In the genomic region with DNA sequence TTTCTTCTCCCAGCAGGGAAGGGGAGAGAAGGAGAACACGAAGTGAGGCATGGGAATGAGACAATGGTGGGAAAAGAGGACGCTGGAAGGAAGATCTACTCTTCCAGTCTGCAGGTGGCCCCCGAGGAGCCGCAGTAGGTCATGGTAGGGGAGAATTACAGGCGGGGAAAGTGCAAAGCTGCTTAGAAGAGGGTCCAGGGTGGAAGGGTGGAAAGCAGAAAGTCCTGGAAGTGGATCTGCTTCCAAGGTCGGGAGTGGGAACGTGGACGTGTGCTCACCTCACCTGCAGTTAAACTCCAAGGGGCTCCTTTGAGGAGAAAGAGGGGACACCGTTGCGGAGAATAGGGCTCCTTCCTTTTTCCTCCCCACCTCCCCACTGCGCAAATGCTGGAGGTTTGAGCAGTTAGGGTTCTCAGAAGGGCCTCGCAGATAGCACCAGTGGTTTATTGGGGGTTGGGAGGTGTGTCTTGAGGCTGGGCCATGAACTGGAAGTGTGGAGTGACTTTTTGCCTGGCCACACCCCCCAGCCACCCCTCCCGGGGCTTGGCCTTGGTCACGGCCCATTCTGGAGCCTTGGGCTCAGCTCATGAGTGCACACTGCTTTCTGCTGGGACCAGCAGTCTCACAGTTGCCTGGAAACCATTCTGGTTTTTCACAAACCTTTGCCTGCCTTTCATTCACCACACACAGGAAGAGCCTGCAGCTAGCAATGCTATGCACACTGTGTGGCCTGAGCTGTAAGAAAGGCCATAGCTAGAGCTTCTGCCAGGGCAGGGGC, we compare ENCODE assay signal across 8 cellular contexts.
DNase-seq lines count a peak whose midpoint lies in the region; ATAC-seq and TF ChIP-seq lines count a peak whose summit lies in the region.

No MANE protein-coding gene starts in this region.

- H3K4me2 ChIP-seq in neuronal stem cell (ENCODE audit: insufficient read depth, low read length, poor library complexity, severe bottlenecking), result no peak overlapping the region

- peaks cover 0 to 8% (median 0%) of the 10 kb centered on the region in 3 experiments for H3K27me3 ChIP-seq in neuronal stem cell (ENCODE audit: control insufficient read depth in 3 of 3, insufficient read depth in 3 of 3, low read depth in 1 of 3, low read length in 3 of 3)
- no peaks in the 10 kb centered on the region for H3K27me3 ChIP-seq in ovary
- H3K27me3 ChIP-seq in uterus, result no peaks in the 10 kb centered on the region

- H3K18ac ChIP-seq in neuronal stem cell (ENCODE audit: low read length), result peak overlapping the region; percentile 35

- TF ChIP-seq CTCF in ovary (IDR thresholded peaks at IDR 0.05), result no peak
- TF ChIP-seq CTCF in uterus (IDR thresholded peaks at IDR 0.05), result no peak

- H3K36me3 ChIP-seq in neuronal stem cell (replicated peaks in 1 of 2; ENCODE audit: control insufficient read depth in 2 of 2, insufficient read depth in 2 of 2, low read length in 2 of 2), result no peaks in the 10 kb centered on the region
- H3K36me3 ChIP-seq in ovary, result no peaks in the 10 kb centered on the region
- H3K36me3 ChIP-seq in uterus, result no peaks in the 10 kb centered on the region

- no peak overlapping the region for H3K4ac ChIP-seq in neuronal stem cell (ENCODE audit: low read length)

- H3K14ac ChIP-seq in neuronal stem cell (ENCODE audit: low read length), result no peak overlapping the region

- H3K79me1 ChIP-seq in neuronal stem cell (ENCODE audit: low read depth, low read length), result no peaks in the 10 kb centered on the region

- no peak overlapping the region for H3K23ac ChIP-seq in neuronal stem cell (ENCODE audit: low read depth, low read length, poor library complexity)

- no peaks in the 10 kb centered on the region for H3K27me3 Mint-ChIP-seq in activated T-helper 2 cell treated with anti-CD3 and anti-CD28 coated beads, Interferon-gamma antibody, Interleukin-2, Interleukin-4, amounts not matched to agents 10 μg/mL and 5 μg/mL and 100 μg/mL, durations not matched to agents 14 hours and 24 hours and 36 hours (ENCODE audit: low read depth)

- H3K36me3 Mint-ChIP-seq in activated T-helper 2 cell treated with anti-CD3 and anti-CD28 coated beads, Interferon-gamma antibody, Interleukin-2, Interleukin-4, amounts not matched to agents 10 μg/mL and 5 μg/mL and 100 μg/mL, durations not matched to agents 14 hours and 24 hours and 36 hours (ENCODE audit: low read depth), result no peaks in the 10 kb centered on the region

- H3K9ac ChIP-seq in neuronal stem cell (ENCODE audit: low read depth, low read length, poor library complexity), result no peak overlapping the region

- H2BK5ac ChIP-seq in neuronal stem cell (ENCODE audit: low read length), result no peak overlapping the region

- no peak overlapping the region for H2AK5ac ChIP-seq in neuronal stem cell (ENCODE audit: low read depth, low read length)

- peak overlapping the region; percentile 83 for H3K27ac Mint-ChIP-seq in activated T-helper 2 cell treated with anti-CD3 and anti-CD28 coated beads, Interferon-gamma antibody, Interleukin-2, Interleukin-4, amounts not matched to agents 10 μg/mL and 5 μg/mL and 100 μg/mL, durations not matched to agents 14 hours and 24 hours and 36 hours

- no peak overlapping the region for H2BK15ac ChIP-seq in neuronal stem cell (ENCODE audit: low read length)

- H3K4me3 Mint-ChIP-seq in activated T-helper 2 cell treated with anti-CD3 and anti-CD28 coated beads, Interferon-gamma antibody, Interleukin-2, Interleukin-4, amounts not matched to agents 10 μg/mL and 5 μg/mL and 100 μg/mL, durations not matched to agents 14 hours and 24 hours and 36 hours (ENCODE audit: low read depth), result peak overlapping the region; percentile 22

- H3K27ac ChIP-seq in neuronal stem cell (replicated peaks; ENCODE audit: low read length) (peak overlapping the region; percentile 43), ovary (no peak overlapping the region), uterus (no peak overlapping the region)

- TF ChIP-seq POLR2A in ovary (IDR thresholded peaks at IDR 0.05), result no peak
- no peak for TF ChIP-seq POLR2A in uterus (IDR thresholded peaks at IDR 0.05)

- peak overlapping the region; percentile 16 for H2BK12ac ChIP-seq in neuronal stem cell (ENCODE audit: low read length)

- H4K91ac ChIP-seq in neuronal stem cell (ENCODE audit: low read depth, low read length, poor library complexity), result no peak overlapping the region

- no peak overlapping the region for H4K8ac ChIP-seq in neuronal stem cell (ENCODE audit: low read depth, low read length)

- H3K9me3 ChIP-seq in neuronal stem cell (replicated peaks in 1 of 2; ENCODE audit: control insufficient read depth in 2 of 2, insufficient read depth in 1 of 2, low read depth in 1 of 2, low read length in 2 of 2), result no peaks in the 10 kb centered on the region
- no peaks in the 10 kb centered on the region for H3K9me3 ChIP-seq in ovary
- no peaks in the 10 kb centered on the region for H3K9me3 ChIP-seq in uterus

- no peaks in the 10 kb centered on the region for H3K9me3 Mint-ChIP-seq in activated T-helper 2 cell treated with anti-CD3 and anti-CD28 coated beads, Interferon-gamma antibody, Interleukin-2, Interleukin-4, amounts not matched to agents 10 μg/mL and 5 μg/mL and 100 μg/mL, durations not matched to agents 14 hours and 24 hours and 36 hours

- intact Hi-C loops in activated T-helper 2 cell treated with anti-CD3 and anti-CD28 coated beads, Interferon-gamma antibody, Interleukin-2, Interleukin-4, amounts not matched to agents 10 μg/mL and 5 μg/mL and 100 μg/mL, durations not matched to agents 14 hours and 24 hours and 36 hours (cut with micrococcal nuclease), result loop anchor here (1.0 to 5.0 kb wide), 2 partner anchors 48 to 117 kb away; a partner anchor contains a TSS
- intact Hi-C loops in ovary (cut with DNase I), result no loop called here
- intact Hi-C loops in uterus (cut with DNase I; ENCODE audit: low total_unique reads), result no loop called here

- no peak overlapping the region for H3K4me3 ChIP-seq in neuronal stem cell (ENCODE audit: low read length in 2 of 2)
- no peak overlapping the region for H3K4me3 ChIP-seq in ovary
- no peak overlapping the region for H3K4me3 ChIP-seq in uterus

- H3K4me1 ChIP-seq in neuronal stem cell (ENCODE audit: control insufficient read depth in 2 of 2, insufficient read depth in 1 of 2, low read depth in 1 of 2, low read length in 2 of 2), result peaks cover 10 to 23% of the 10 kb centered on the region in 2 donors
- H3K4me1 ChIP-seq in ovary (ENCODE audit: insufficient read depth), result no peaks in the 10 kb centered on the region
- H3K4me1 ChIP-seq in uterus, result no peaks in the 10 kb centered on the region

- peak overlapping the region; percentile 66 for H2AFZ ChIP-seq in neuronal stem cell (ENCODE audit: low read length)

- no CpG with 5 or more reads among the region's 14 CpGs for WGBS in neuronal stem cell (ENCODE audit: extremely low coverage in 2 of 2, insufficient read length in 2 of 2, insufficient replicate concordance in 1 of 2), 2 donors
- WGBS in ovary, 3 donors, result 41 to 54% (median 47%) methylated on average over 14 of the region's 14 CpGs

- no peak for TF ChIP-seq EP300 in ovary (IDR thresholded peaks at IDR 0.05)

- H3K4me1 Mint-ChIP-seq in activated T-helper 2 cell treated with anti-CD3 and anti-CD28 coated beads, Interferon-gamma antibody, Interleukin-2, Interleukin-4, amounts not matched to agents 10 μg/mL and 5 μg/mL and 100 μg/mL, durations not matched to agents 14 hours and 24 hours and 36 hours (ENCODE audit: low read depth), result peaks cover 45% of the 10 kb centered on the region

- peak overlapping the region; percentile 20 for H2BK120ac ChIP-seq in neuronal stem cell (ENCODE audit: low read depth, low read length)

- DNase-seq in Ammon's horn (ENCODE audit: low spot score), result peak; percentile 51
- DNase-seq in NCI-H82 (lab: John Stamatoyannopoulos, UW), result peak; percentile 48
- DNase-seq in activated T-helper 2 cell treated with anti-CD3 and anti-CD28 coated beads, Interferon-gamma antibody, Interleukin-2, Interleukin-4, amounts not matched to agents 10 μg/mL and 5 μg/mL and 100 μg/mL, durations not matched to agents 14 hours and 24 hours and 36 hours (ENCODE audit: low spot score), result peak; percentile 86
- no peak for DNase-seq in neuronal stem cell (ENCODE audit: low spot score)
- DNase-seq in ovary, result no peak
- no peak for DNase-seq in uterus

- peak; percentile 65 for ATAC-seq in GM19463 (IDR thresholded peaks at IDR 0.05; ENCODE audit: unreplicated experiment)
- no peak for ATAC-seq in GM21381 (IDR thresholded peaks at IDR 0.05; ENCODE audit: unreplicated experiment)

Comparison
In these comparisons a context has a peak if more than half of its experiments do, and no peak if none do; other contexts are left out.
1. DNase-seq: peak in Ammon's horn (single experiment), NCI-H82 (single experiment) and activated T-helper 2 cell treated with anti-CD3 and anti-CD28 coated beads, Interferon-gamma antibody, Interleukin-2, Interleukin-4, amounts not matched to agents 10 μg/mL and 5 μg/mL and 100 μg/mL, durations not matched to agents 14 hours and 24 hours and 36 hours (single experiment); none in neuronal stem cell (single experiment), ovary (0 of 5) and uterus (0 of 2).